ENCODE assay signal across 7 cellular contexts in the genomic region with DNA sequence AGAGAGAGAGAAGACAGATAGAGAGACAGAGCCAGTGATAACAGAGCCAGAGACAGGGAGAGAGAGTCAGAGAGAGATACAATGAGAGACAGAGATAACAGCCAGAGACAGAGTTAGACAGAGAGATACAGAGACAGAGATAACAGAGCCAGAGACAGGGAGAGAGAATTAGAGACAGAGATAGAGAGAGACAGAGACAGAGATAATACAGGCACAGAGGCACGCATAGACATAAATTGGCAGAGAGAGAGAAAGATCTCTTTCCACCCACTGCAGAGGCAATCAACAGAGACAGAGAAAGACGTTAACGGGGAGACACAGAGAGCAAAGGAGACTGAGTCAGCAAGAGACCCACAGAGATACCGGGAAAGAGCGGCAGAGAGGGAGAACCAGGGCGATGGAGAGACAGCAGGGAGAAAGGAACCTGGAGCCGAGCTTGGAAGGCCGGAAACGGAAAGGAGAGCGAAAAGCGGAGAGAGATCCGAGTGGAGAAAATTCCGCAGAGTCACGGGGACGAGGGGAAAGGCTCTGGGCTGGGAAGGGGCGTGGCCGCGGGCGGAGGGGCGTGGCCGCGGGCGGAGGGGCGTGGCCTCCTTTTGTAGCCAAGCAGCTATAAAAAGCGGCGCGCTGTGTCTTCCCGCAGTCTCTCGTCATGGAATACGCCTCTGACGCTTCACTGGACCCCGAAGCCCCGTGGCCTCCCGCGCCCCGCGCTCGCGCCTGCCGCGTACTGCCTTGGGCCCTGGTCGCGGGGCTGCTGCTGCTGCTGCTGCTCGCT. TPM values are rescaled to one million over a fixed set of nuclear protein-coding genes. Genes with fewer than 3 reads are reported as not detected.
DNase-seq lines count a peak whose midpoint lies in the region; ATAC-seq and TF ChIP-seq lines count a peak whose summit lies in the region.

A gene with protein sequence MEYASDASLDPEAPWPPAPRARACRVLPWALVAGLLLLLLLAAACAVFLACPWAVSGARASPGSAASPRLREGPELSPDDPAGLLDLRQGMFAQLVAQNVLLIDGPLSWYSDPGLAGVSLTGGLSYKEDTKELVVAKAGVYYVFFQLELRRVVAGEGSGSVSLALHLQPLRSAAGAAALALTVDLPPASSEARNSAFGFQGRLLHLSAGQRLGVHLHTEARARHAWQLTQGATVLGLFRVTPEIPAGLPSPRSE (plus strand): TSS at position 642 of the 778 bp plus-strand sequence. CDS start 11 bp downstream, at position 653.

- no peak for TF ChIP-seq CTCF in OCI-LY1 (IDR thresholded peaks at IDR 0.05; ENCODE audit: low read length)

- peak; percentile 79 for DNase-seq in activated T-cell treated with anti-CD3 and anti-CD28 coated beads for 24 hours (ENCODE audit: low read depth)
- DNase-seq in epidermal melanocyte (ENCODE audit: insufficient read length, low spot score), result peak; percentile 99
- peak; percentile 71 to 73 for DNase-seq in stimulated activated CD8-positive, alpha-beta memory T cell treated with anti-CD3 and anti-CD28 coated beads, Interleukin-2, amount 100 ng/mL, for 1 hour (ENCODE audit: low read depth in 2 of 2)

- no peaks in the 10 kb centered on the region for H3K9me3 ChIP-seq in OCI-LY1 (ENCODE audit: low read length)
- H3K9me3 ChIP-seq in mononuclear cell (ENCODE audit: low read depth, low read length), result no peaks in the 10 kb centered on the region

- H3K79me2 ChIP-seq in OCI-LY1 (ENCODE audit: insufficient read depth, low read length), result peaks cover 20% of the 10 kb centered on the region

- ATAC-seq in HG03354 (IDR thresholded peaks at IDR 0.05; ENCODE audit: poor library complexity, severe bottlenecking, unreplicated experiment), result peak; percentile 40

- H3K9me2 ChIP-seq in OCI-LY1 (ENCODE audit: low read depth, low read length), result no peaks in the 10 kb centered on the region

- H3F3A ChIP-seq in OCI-LY1 (ENCODE audit: insufficient read depth, low read length), result peaks cover 10% of the 10 kb centered on the region

- H3K9ac ChIP-seq in OCI-LY1 (ENCODE audit: low read length), result peak within 1 kb of the TSS; percentile 99

- peaks cover 36% of the 10 kb centered on the region for H3K36me3 ChIP-seq in OCI-LY1 (ENCODE audit: insufficient read depth, low read length)

- H3K4me2 ChIP-seq in OCI-LY1 (ENCODE audit: low read length), result peak within 1 kb of the TSS; percentile 95

- H3K27me3 ChIP-seq in OCI-LY1 (ENCODE audit: insufficient read depth, low read length) (no peaks in the 10 kb centered on the region), mononuclear cell (ENCODE audit: insufficient read depth, low read length) (peaks cover 22% of the 10 kb centered on the region)

- H4K20me1 ChIP-seq in OCI-LY1 (ENCODE audit: insufficient read depth, low read length), result no peaks in the 10 kb centered on the region

- peak within 1 kb of the TSS; percentile 98 for H3K27ac ChIP-seq in OCI-LY1 (ENCODE audit: low read depth, low read length, poor library complexity, severe bottlenecking)

- H3K4me1 ChIP-seq in OCI-LY1 (ENCODE audit: insufficient read depth, low read length, severe bottlenecking) (peaks cover 54% of the 10 kb centered on the region), mononuclear cell (ENCODE audit: insufficient read depth, low read length) (peaks cover 48% of the 10 kb centered on the region)

- H3K4me3 ChIP-seq in OCI-LY1 (ENCODE audit: low read depth, low read length, poor library complexity, severe bottlenecking) (peak within 1 kb of the TSS; percentile 100), mononuclear cell (ENCODE audit: low read length) (peak within 1 kb of the TSS; percentile 28)

- no peak within 1 kb of the TSS for H2AFZ ChIP-seq in OCI-LY1 (ENCODE audit: low read length)

- TF ChIP-seq POLR2A in GM15510 (IDR thresholded peaks at IDR 0.05; ENCODE audit: borderline replicate concordance, extremely low read depth, insufficient read length), result peak; percentile 99

RNA-seq across cellular contexts. Expression of the gene that starts here (rescaled TPM):
- total RNA-seq in mononuclear cell, result 10.5 TPM

Comparison
In these comparisons a context has a peak if more than half of its experiments do, and no peak if none do; other contexts are left out.
1. Peak in every context shown above with its lines: DNase-seq, ATAC-seq, H3K4me3 ChIP-seq and H3K27ac ChIP-seq.